ENCODE assay signal across 1 cellular context in the genomic region with DNA sequence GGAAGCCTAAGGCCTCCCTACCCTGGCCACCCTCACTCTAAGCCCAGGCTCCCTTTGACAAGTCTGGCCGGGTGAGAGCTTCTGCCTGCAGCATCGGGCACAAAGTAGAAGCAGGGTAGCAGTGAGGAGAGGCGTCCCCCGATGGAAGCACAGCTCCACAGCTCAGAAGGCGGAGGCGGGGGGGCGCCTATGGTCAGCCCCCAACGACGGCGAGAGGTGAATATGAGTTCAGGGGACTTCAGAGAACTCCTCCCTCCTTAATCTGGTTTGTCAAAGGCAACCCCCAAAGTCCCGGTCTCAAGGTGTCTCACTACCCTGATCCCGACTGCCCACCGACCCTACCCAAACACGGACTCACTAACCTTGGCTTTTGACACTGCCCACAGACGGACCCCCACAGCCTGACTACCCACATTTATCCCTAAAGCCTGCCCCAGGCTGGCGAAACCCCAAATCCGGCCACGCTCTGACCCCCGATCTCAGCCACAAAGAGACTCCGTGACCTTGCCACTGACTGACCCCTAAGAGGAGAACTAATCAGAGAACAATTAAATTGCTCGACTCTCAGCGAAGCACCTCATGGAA.
TF ChIP-seq lines count a peak whose summit lies in the region.

No MANE protein-coding gene starts in this region.

TF ChIP-seq in HepG2, 621 proteins besides CTCF, POLR2A, EP300 and RAD21 (continued from another document and continues in another):
- TF ChIP-seq, protein P1, sequence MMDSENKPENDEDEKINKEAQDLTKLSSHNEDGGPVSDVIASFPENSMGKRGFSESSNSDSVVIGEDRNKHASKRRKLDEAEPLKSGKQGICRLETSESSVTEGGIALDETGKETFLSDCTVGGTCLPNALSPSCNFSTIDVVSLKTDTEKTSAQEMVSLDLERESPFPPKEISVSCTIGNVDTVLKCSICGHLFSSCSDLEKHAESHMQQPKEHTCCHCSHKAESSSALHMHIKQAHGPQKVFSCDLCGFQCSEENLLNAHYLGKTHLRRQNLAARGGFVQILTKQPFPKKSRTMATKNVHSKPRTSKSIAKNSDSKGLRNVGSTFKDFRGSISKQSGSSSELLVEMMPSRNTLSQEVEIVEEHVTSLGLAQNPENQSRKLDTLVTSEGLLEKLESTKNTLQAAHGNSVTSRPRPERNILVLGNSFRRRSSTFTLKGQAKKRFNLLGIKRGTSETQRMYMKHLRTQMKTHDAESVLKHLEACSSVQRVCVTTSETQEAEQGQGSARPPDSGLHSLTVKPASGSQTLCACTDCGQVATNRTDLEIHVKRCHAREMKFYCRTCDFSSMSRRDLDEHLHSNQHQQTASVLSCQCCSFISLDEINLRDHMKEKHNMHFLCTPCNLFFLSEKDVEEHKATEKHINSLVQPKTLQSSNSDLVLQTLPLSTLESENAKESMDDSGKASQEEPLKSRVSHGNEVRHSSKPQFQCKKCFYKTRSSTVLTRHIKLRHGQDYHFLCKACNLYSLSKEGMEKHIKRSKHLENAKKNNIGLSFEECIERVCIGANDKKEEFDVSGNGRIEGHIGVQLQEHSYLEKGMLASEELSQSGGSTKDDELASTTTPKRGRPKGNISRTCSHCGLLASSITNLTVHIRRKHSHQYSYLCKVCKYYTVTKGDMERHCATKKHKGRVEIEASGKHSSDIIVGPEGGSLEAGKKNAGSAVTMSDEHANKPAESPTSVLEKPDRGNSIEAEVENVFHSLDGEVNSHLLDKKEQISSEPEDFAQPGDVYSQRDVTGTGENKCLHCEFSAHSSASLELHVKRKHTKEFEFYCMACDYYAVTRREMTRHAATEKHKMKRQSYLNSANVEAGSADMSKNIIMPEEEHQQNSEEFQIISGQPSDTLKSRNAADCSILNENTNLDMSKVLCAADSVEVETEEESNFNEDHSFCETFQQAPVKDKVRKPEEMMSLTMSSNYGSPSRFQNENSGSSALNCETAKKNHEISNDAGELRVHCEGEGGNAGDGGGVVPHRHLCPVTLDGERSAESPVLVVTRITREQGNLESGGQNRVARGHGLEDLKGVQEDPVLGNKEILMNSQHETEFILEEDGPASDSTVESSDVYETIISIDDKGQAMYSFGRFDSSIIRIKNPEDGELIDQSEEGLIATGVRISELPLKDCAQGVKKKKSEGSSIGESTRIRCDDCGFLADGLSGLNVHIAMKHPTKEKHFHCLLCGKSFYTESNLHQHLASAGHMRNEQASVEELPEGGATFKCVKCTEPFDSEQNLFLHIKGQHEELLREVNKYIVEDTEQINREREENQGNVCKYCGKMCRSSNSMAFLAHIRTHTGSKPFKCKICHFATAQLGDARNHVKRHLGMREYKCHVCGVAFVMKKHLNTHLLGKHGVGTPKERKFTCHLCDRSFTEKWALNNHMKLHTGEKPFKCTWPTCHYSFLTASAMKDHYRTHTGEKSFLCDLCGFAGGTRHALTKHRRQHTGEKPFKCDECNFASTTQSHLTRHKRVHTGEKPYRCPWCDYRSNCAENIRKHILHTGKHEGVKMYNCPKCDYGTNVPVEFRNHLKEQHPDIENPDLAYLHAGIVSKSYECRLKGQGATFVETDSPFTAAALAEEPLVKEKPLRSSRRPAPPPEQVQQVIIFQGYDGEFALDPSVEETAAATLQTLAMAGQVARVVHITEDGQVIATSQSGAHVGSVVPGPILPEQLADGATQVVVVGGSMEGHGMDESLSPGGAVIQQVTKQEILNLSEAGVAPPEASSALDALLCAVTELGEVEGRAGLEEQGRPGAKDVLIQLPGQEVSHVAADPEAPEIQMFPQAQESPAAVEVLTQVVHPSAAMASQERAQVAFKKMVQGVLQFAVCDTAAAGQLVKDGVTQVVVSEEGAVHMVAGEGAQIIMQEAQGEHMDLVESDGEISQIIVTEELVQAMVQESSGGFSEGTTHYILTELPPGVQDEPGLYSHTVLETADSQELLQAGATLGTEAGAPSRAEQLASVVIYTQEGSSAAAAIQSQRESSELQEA (CRISPR knock-in tag; IDR thresholded peaks at IDR 0.05; ENCODE audit: not compliant biosample characterization) = peak; percentile 41
- TF ChIP-seq, protein P2, sequence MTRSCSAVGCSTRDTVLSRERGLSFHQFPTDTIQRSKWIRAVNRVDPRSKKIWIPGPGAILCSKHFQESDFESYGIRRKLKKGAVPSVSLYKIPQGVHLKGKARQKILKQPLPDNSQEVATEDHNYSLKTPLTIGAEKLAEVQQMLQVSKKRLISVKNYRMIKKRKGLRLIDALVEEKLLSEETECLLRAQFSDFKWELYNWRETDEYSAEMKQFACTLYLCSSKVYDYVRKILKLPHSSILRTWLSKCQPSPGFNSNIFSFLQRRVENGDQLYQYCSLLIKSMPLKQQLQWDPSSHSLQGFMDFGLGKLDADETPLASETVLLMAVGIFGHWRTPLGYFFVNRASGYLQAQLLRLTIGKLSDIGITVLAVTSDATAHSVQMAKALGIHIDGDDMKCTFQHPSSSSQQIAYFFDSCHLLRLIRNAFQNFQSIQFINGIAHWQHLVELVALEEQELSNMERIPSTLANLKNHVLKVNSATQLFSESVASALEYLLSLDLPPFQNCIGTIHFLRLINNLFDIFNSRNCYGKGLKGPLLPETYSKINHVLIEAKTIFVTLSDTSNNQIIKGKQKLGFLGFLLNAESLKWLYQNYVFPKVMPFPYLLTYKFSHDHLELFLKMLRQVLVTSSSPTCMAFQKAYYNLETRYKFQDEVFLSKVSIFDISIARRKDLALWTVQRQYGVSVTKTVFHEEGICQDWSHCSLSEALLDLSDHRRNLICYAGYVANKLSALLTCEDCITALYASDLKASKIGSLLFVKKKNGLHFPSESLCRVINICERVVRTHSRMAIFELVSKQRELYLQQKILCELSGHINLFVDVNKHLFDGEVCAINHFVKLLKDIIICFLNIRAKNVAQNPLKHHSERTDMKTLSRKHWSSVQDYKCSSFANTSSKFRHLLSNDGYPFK (CRISPR knock-in tag; IDR thresholded peaks at IDR 0.05; ENCODE audit: borderline replicate concordance) = 0 out of 2 replicates have a peak, but pooled peaks have one; percentile 63
- TF ChIP-seq, protein P3, sequence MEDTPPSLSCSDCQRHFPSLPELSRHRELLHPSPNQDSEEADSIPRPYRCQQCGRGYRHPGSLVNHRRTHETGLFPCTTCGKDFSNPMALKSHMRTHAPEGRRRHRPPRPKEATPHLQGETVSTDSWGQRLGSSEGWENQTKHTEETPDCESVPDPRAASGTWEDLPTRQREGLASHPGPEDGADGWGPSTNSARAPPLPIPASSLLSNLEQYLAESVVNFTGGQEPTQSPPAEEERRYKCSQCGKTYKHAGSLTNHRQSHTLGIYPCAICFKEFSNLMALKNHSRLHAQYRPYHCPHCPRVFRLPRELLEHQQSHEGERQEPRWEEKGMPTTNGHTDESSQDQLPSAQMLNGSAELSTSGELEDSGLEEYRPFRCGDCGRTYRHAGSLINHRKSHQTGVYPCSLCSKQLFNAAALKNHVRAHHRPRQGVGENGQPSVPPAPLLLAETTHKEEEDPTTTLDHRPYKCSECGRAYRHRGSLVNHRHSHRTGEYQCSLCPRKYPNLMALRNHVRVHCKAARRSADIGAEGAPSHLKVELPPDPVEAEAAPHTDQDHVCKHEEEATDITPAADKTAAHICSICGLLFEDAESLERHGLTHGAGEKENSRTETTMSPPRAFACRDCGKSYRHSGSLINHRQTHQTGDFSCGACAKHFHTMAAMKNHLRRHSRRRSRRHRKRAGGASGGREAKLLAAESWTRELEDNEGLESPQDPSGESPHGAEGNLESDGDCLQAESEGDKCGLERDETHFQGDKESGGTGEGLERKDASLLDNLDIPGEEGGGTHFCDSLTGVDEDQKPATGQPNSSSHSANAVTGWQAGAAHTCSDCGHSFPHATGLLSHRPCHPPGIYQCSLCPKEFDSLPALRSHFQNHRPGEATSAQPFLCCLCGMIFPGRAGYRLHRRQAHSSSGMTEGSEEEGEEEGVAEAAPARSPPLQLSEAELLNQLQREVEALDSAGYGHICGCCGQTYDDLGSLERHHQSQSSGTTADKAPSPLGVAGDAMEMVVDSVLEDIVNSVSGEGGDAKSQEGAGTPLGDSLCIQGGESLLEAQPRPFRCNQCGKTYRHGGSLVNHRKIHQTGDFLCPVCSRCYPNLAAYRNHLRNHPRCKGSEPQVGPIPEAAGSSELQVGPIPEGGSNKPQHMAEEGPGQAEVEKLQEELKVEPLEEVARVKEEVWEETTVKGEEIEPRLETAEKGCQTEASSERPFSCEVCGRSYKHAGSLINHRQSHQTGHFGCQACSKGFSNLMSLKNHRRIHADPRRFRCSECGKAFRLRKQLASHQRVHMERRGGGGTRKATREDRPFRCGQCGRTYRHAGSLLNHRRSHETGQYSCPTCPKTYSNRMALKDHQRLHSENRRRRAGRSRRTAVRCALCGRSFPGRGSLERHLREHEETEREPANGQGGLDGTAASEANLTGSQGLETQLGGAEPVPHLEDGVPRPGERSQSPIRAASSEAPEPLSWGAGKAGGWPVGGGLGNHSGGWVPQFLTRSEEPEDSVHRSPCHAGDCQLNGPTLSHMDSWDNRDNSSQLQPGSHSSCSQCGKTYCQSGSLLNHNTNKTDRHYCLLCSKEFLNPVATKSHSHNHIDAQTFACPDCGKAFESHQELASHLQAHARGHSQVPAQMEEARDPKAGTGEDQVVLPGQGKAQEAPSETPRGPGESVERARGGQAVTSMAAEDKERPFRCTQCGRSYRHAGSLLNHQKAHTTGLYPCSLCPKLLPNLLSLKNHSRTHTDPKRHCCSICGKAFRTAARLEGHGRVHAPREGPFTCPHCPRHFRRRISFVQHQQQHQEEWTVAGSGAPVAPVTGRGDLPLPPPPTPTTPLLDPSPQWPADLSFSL (CRISPR knock-in tag; IDR thresholded peaks at IDR 0.05) = no peak
- TF ChIP-seq KMT2B (CRISPR knock-in tag; IDR thresholded peaks at IDR 0.05) = no peak
- TF ChIP-seq ELF3 (CRISPR knock-in tag; IDR thresholded peaks at IDR 0.05) = no peak
- no peak for TF ChIP-seq ZSCAN9 (CRISPR knock-in tag; IDR thresholded peaks at IDR 0.05; ENCODE audit: borderline replicate concordance)
- TF ChIP-seq, protein P4, sequence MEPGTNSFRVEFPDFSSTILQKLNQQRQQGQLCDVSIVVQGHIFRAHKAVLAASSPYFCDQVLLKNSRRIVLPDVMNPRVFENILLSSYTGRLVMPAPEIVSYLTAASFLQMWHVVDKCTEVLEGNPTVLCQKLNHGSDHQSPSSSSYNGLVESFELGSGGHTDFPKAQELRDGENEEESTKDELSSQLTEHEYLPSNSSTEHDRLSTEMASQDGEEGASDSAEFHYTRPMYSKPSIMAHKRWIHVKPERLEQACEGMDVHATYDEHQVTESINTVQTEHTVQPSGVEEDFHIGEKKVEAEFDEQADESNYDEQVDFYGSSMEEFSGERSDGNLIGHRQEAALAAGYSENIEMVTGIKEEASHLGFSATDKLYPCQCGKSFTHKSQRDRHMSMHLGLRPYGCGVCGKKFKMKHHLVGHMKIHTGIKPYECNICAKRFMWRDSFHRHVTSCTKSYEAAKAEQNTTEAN (CRISPR knock-in tag; conservative IDR thresholded peaks at IDR 0.05) = no peak
- TF ChIP-seq SALL1 (CRISPR knock-in tag; IDR thresholded peaks at IDR 0.05) = 0 out of 2 replicates have a peak, but pooled peaks have one; percentile 6
- TF ChIP-seq ZNF839 (CRISPR knock-in tag; IDR thresholded peaks at IDR 0.05; ENCODE audit: borderline replicate concordance) = no peak
- TF ChIP-seq ZNF343 (CRISPR knock-in tag; IDR thresholded peaks at IDR 0.05) = 0 out of 2 replicates have a peak, but pooled peaks have one; percentile 44
- peak; percentile 17; the same call in 1 of the 2 replicates for TF ChIP-seq ZNF572 (CRISPR knock-in tag; IDR thresholded peaks at IDR 0.05)
- TF ChIP-seq, protein P5, sequence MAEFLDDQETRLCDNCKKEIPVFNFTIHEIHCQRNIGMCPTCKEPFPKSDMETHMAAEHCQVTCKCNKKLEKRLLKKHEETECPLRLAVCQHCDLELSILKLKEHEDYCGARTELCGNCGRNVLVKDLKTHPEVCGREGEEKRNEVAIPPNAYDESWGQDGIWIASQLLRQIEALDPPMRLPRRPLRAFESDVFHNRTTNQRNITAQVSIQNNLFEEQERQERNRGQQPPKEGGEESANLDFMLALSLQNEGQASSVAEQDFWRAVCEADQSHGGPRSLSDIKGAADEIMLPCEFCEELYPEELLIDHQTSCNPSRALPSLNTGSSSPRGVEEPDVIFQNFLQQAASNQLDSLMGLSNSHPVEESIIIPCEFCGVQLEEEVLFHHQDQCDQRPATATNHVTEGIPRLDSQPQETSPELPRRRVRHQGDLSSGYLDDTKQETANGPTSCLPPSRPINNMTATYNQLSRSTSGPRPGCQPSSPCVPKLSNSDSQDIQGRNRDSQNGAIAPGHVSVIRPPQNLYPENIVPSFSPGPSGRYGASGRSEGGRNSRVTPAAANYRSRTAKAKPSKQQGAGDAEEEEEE (CRISPR knock-in tag; IDR thresholded peaks at IDR 0.05; ENCODE audit: borderline replicate concordance) = no peak
